26 cellular contexts compared by ENCODE assay signal in genomic region chr2:25283921-25284320, GRCh38.
"Had no signal": no experiment of that assay in that cellular context is flagged by ENCODE, and none has a peak within 500 bp of the region (broad histone marks: within the 10 kb centered on the region; RNA-seq: fewer than 3 reads in every experiment).

No MANE protein-coding gene starts in this region.

- H3K27me3 ChIP-seq: neural progenitor cell, right atrium auricular region, transverse colon, uterus had no signal

- H3K9me3 Mint-ChIP-seq: activated CD4-positive, alpha-beta T cell treated with anti-CD3 and anti-CD28 coated beads, Interleukin-2, amount 10 ng/mL, durations not matched to agents 24 days and 14 days; activated naive CD4-positive, alpha-beta T cell treated with anti-CD3 and anti-CD28 coated beads, Interleukin-2, amount 10 ng/mL, durations not matched to agents 7 days and 5 days; activated T-helper 1 cell treated with anti-CD3 and anti-CD28 coated beads, Interleukin-12 subunit alpha, Interleukin-12 subunit beta, Interleukin-2, Interleukin-4 antibody, amounts not matched to agents 30 ng/mL and 10 ng/mL and 1 ng/mL, durations not matched to agents 14 hours and 24 hours and 36 hours; central memory CD8-positive, alpha-beta T cell; dendritic cell treated with granulocyte-macrophage colony-stimulating factor and Interleukin-4, amounts not matched to agents 40 ng/mL and 50 ng/mL, for 4 days; endodermal cell; natural killer cell; neural progenitor cell had no signal

- H3K4me3 Mint-ChIP-seq: activated CD4-positive, alpha-beta T cell treated with anti-CD3 and anti-CD28 coated beads, Interleukin-2, amount 10 ng/mL, durations not matched to agents 24 days and 14 days; activated naive CD4-positive, alpha-beta T cell treated with anti-CD3 and anti-CD28 coated beads, Interleukin-2, amount 10 ng/mL, durations not matched to agents 7 days and 5 days; activated T-helper 1 cell treated with anti-CD3 and anti-CD28 coated beads, Interleukin-12 subunit alpha, Interleukin-12 subunit beta, Interleukin-2, Interleukin-4 antibody, amounts not matched to agents 30 ng/mL and 10 ng/mL and 1 ng/mL, durations not matched to agents 14 hours and 24 hours and 36 hours; central memory CD8-positive, alpha-beta T cell; dendritic cell treated with granulocyte-macrophage colony-stimulating factor and Interleukin-4, amounts not matched to agents 40 ng/mL and 50 ng/mL, for 4 days; endodermal cell; natural killer cell; neural progenitor cell; stimulated activated memory B cell treated with anti-CD40 and anti-IgM and Interleukin-4, amounts not matched to agents 10 μg/mL and 1 μg/mL and 100 μg/mL, for 72 hours had no signal

- H3K27ac ChIP-seq: neural progenitor cell, right atrium auricular region, transverse colon, uterus had no signal

- H3K36me3 ChIP-seq: neural progenitor cell, uterus had no signal

- ATAC-seq: esophagus mucosa; left cardiac atrium; natural killer cell; stimulated activated memory B cell treated with anti-CD40 and anti-IgM and Interleukin-4, amounts not matched to agents 10 μg/mL and 1 μg/mL and 100 μg/mL, for 72 hours had no signal

- H3K4me2 ChIP-seq: neural progenitor cell, smooth muscle cell had no signal

- H3K9ac ChIP-seq: neural progenitor cell had no signal

- H2AFZ ChIP-seq: neural progenitor cell had no signal

- DNase-seq: activated CD4-positive, alpha-beta T cell treated with anti-CD3 and anti-CD28 coated beads, Interleukin-2, amount 10 ng/mL, durations not matched to agents 24 days and 14 days; activated CD4-positive, CD25-positive, alpha-beta regulatory T cell treated with anti-CD3 and anti-CD28 coated beads, Interleukin-2, amount 50 U/mL, for 72 hours; activated effector memory CD4-positive, alpha-beta T cell treated with anti-CD3 and anti-CD28 coated beads, Interleukin-2, amount 50 U/mL, for 16 hours; activated naive CD4-positive, alpha-beta T cell treated with anti-CD3 and anti-CD28 coated beads, Interleukin-2, amount 10 ng/mL, durations not matched to agents 7 days and 5 days; activated T-cell treated with anti-CD3 and anti-CD28 coated beads for 4 hours; anterior cingulate cortex; endodermal cell; foreskin fibroblast; hippocampal formation; left cardiac atrium; mammary epithelial cell; midbrain; natural killer cell; stimulated activated CD4-positive, alpha-beta T cell treated with anti-CD3 and anti-CD28 coated beads, Interleukin-1b, Interleukin-23, amount 100 ng/mL, for 48 hours; stimulated activated CD4-positive, alpha-beta T cell treated with anti-CD3 and anti-CD28 coated beads, Interleukin-4, amount 100 ng/mL, for 4 hours; stimulated activated CD8-positive, alpha-beta memory T cell treated with anti-CD3 and anti-CD28 coated beads, Interleukin-4, amount 100 ng/mL, for 48 hours; transverse colon; uterus had no signal

- H3K36me3 Mint-ChIP-seq: natural killer cell had no signal

- H3K27me3 Mint-ChIP-seq: activated CD4-positive, alpha-beta T cell treated with anti-CD3 and anti-CD28 coated beads, Interleukin-2, amount 10 ng/mL, durations not matched to agents 24 days and 14 days; activated naive CD4-positive, alpha-beta T cell treated with anti-CD3 and anti-CD28 coated beads, Interleukin-2, amount 10 ng/mL, durations not matched to agents 7 days and 5 days; central memory CD8-positive, alpha-beta T cell; dendritic cell treated with granulocyte-macrophage colony-stimulating factor and Interleukin-4, amounts not matched to agents 40 ng/mL and 50 ng/mL, for 4 days; stimulated activated memory B cell treated with anti-CD40 and anti-IgM and Interleukin-4, amounts not matched to agents 10 μg/mL and 1 μg/mL and 100 μg/mL, for 72 hours had no signal

- H3K27ac Mint-ChIP-seq: activated CD4-positive, alpha-beta T cell treated with anti-CD3 and anti-CD28 coated beads, Interleukin-2, amount 10 ng/mL, durations not matched to agents 24 days and 14 days; activated T-helper 1 cell treated with anti-CD3 and anti-CD28 coated beads, Interleukin-12 subunit alpha, Interleukin-12 subunit beta, Interleukin-2, Interleukin-4 antibody, amounts not matched to agents 30 ng/mL and 10 ng/mL and 1 ng/mL, durations not matched to agents 14 hours and 24 hours and 36 hours; dendritic cell treated with granulocyte-macrophage colony-stimulating factor and Interleukin-4, amounts not matched to agents 40 ng/mL and 50 ng/mL, for 4 days; endodermal cell; natural killer cell; neural progenitor cell; stimulated activated memory B cell treated with anti-CD40 and anti-IgM and Interleukin-4, amounts not matched to agents 10 μg/mL and 1 μg/mL and 100 μg/mL, for 72 hours had no signal

- H3K4me3 ChIP-seq: neural progenitor cell, right atrium auricular region, smooth muscle cell, transverse colon, uterus had no signal

- H3K9me3 ChIP-seq: right atrium auricular region, transverse colon, uterus had no signal

- H3K4me1 ChIP-seq: neural progenitor cell, uterus had no signal
